Comparison of ENCODE assay signal across 20 cellular contexts in genomic region chr16:88762258-88762870, GRCh38. TPM values are rescaled to one million over a fixed set of nuclear protein-coding genes. Genes with fewer than 3 reads are reported as not detected.
DNase-seq lines count a peak whose midpoint lies in the region; TF ChIP-seq lines count a peak whose summit lies in the region.
"Had no signal": no experiment of that assay in that cellular context is flagged by ENCODE, and none has a peak within 500 bp of the region (broad histone marks: within the 10 kb centered on the region; RNA-seq: fewer than 3 reads in every experiment).

No MANE protein-coding gene starts in this region.

- H2BK15ac ChIP-seq in mesendoderm (replicated peaks; ENCODE audit: low read depth) = no peak overlapping the region

- H3K4ac ChIP-seq in mesendoderm (ENCODE audit: low read depth, low read length) = no peak overlapping the region

- H3K27ac ChIP-seq in BLaER1 (no peak overlapping the region; the same call in 1 of the 2 replicates), RWPE1 (peak overlapping the region; percentile 99), mesendoderm (ENCODE audit: low read depth, low read length) (no peak overlapping the region)
- H3K27ac ChIP-seq: gastrocnemius medialis, neural progenitor cell, SJCRH30 had no signal

- H4K5ac ChIP-seq in mesendoderm (ENCODE audit: low read length) = no peak overlapping the region

- H3K9me3 Mint-ChIP-seq in immature natural killer cell = no peaks in the 10 kb centered on the region
- H3K9me3 Mint-ChIP-seq: activated B cell treated with CpG ODN at 0.5 μM for 24 hours; activated T-cell treated with anti-CD3 and anti-CD28 coated beads, Interleukin-2, amount 50 U/mL, for 4 hours; dendritic cell treated with granulocyte-macrophage colony-stimulating factor and Interleukin-4, amounts not matched to agents 40 ng/mL and 50 ng/mL, for 4 days; neural progenitor cell had no signal

- H3K79me1 ChIP-seq in mesendoderm (ENCODE audit: low read length) = peaks cover 3% of the 10 kb centered on the region

- H2AK5ac ChIP-seq in mesendoderm (ENCODE audit: low read length) = no peak overlapping the region

- DNase-seq in RWPE1 (ENCODE audit: low spot score) (no peak), mesendoderm (no peak), DMS79 treated with DMSO at 0.1 percent for 48 hours (lab: John Stamatoyannopoulos, UW) (no peak), cerebellar cortex (ENCODE audit: low spot score) (no peak), immature natural killer cell (no peak)
- DNase-seq: activated B cell treated with CpG ODN at 0.5 μM for 24 hours; activated CD8-positive, alpha-beta T cell treated with anti-CD3 and anti-CD28 coated beads, Interleukin-2, amount 10 ng/mL, durations not matched to agents 7 days and 5 days; activated T-cell treated with anti-CD3 and anti-CD28 coated beads, Interleukin-2, amount 50 U/mL, for 4 hours; DMS53; gastrocnemius medialis; left cardiac atrium; NCI-H1417; NCI-H2171 treated with DMSO at 0.1 percent for 48 hours; SJCRH30; stimulated activated CD4-positive, alpha-beta T cell treated with anti-CD3 and anti-CD28 coated beads, Interleukin-12 subunit alpha, Interleukin-12 subunit beta, amount 100 ng/mL, for 4 hours had no signal

- no peak overlapping the region for H3K18ac ChIP-seq in mesendoderm (ENCODE audit: low read length)

- peaks cover 0 to 8% (median 6%) of the 10 kb centered on the region in 3 donors for H3K27me3 Mint-ChIP-seq in immature natural killer cell (ENCODE audit: low read depth in 3 of 3)
- H3K27me3 Mint-ChIP-seq: activated B cell treated with CpG ODN at 0.5 μM for 24 hours; activated naive CD8-positive, alpha-beta T cell; dendritic cell treated with granulocyte-macrophage colony-stimulating factor and Interleukin-4, amounts not matched to agents 40 ng/mL and 50 ng/mL, for 4 days had no signal

- no peak overlapping the region for H3K4me3 Mint-ChIP-seq in immature natural killer cell
- H3K4me3 Mint-ChIP-seq: activated B cell treated with CpG ODN at 0.5 μM for 24 hours; activated CD8-positive, alpha-beta T cell treated with anti-CD3 and anti-CD28 coated beads, Interleukin-2, amount 10 ng/mL, durations not matched to agents 7 days and 5 days; activated naive CD8-positive, alpha-beta T cell; activated T-cell treated with anti-CD3 and anti-CD28 coated beads, Interleukin-2, amount 50 U/mL, for 4 hours; brain; dendritic cell treated with granulocyte-macrophage colony-stimulating factor and Interleukin-4, amounts not matched to agents 40 ng/mL and 50 ng/mL, for 4 days; neural progenitor cell had no signal

- H3K9ac ChIP-seq in BLaER1 (no peak overlapping the region), mesendoderm (ENCODE audit: low read length) (no peak overlapping the region)
- H3K9ac ChIP-seq: neural progenitor cell had no signal

- H3K27me3 ChIP-seq in BLaER1 (no peaks in the 10 kb centered on the region), mesendoderm (ENCODE audit: insufficient read depth, low read length, poor library complexity) (no peaks in the 10 kb centered on the region)
- H3K27me3 ChIP-seq: neural progenitor cell, SJCRH30 had no signal

- no peak overlapping the region for H3K27ac Mint-ChIP-seq in immature natural killer cell
- H3K27ac Mint-ChIP-seq: activated B cell treated with CpG ODN at 0.5 μM for 24 hours; activated CD8-positive, alpha-beta T cell treated with anti-CD3 and anti-CD28 coated beads, Interleukin-2, amount 10 ng/mL, durations not matched to agents 7 days and 5 days; activated naive CD8-positive, alpha-beta T cell; dendritic cell treated with granulocyte-macrophage colony-stimulating factor and Interleukin-4, amounts not matched to agents 40 ng/mL and 50 ng/mL, for 4 days; neural progenitor cell had no signal

- H3K36me3 ChIP-seq in BLaER1 (peaks cover 59% of the 10 kb centered on the region), mesendoderm (ENCODE audit: control insufficient read depth, insufficient read depth, low read length) (no peaks in the 10 kb centered on the region)
- H3K36me3 ChIP-seq: gastrocnemius medialis, neural progenitor cell, SJCRH30 had no signal

- H3K9me3 ChIP-seq in BLaER1 = peaks cover 8% of the 10 kb centered on the region; the same call in 1 of the 2 replicates
- H3K9me3 ChIP-seq: gastrocnemius medialis, SJCRH30 had no signal

- peaks cover 97% of the 10 kb centered on the region for H3K4me1 ChIP-seq in BLaER1
- peaks cover 6% of the 10 kb centered on the region for H3K4me1 ChIP-seq in mesendoderm (ENCODE audit: control insufficient read depth, low read depth, low read length)
- H3K4me1 ChIP-seq: gastrocnemius medialis had no signal

- H2BK5ac ChIP-seq in mesendoderm (ENCODE audit: low read length) = no peak overlapping the region

- WGBS in mesendoderm (ENCODE audit: extremely low coverage, insufficient coverage, low lambda C conversion rate) = no CpG with 5 or more reads among the region's 16 CpGs

- peaks cover 0 to 5% (median 3%) of the 10 kb centered on the region in 3 donors for H3K36me3 Mint-ChIP-seq in immature natural killer cell
- H3K36me3 Mint-ChIP-seq: activated naive CD8-positive, alpha-beta T cell; brain; neural progenitor cell had no signal

- no peak overlapping the region for H4K8ac ChIP-seq in mesendoderm (ENCODE audit: low read depth, low read length)

- peaks cover 100% of the 10 kb centered on the region for H4K20me1 ChIP-seq in BLaER1

- H3K23ac ChIP-seq in mesendoderm (ENCODE audit: low read length) = no peak overlapping the region

- peak overlapping the region; percentile 28 for H3K56ac ChIP-seq in mesendoderm (ENCODE audit: low read length)

- TF ChIP-seq CTCF in RWPE1 (conservative IDR thresholded peaks at IDR 0.05; ENCODE audit: low read depth) = no peak

- peaks cover 5% of the 10 kb centered on the region for H3K79me2 ChIP-seq in mesendoderm (ENCODE audit: control insufficient read depth, insufficient read depth, low read length)

- H3K4me2 ChIP-seq in BLaER1 = 0 out of 2 replicates have a peak overlapping the region, but pooled peaks have one; percentile 7
- H3K4me2 ChIP-seq in mesendoderm (ENCODE audit: low read length) = no peak overlapping the region

- H2BK120ac ChIP-seq in mesendoderm (ENCODE audit: low read depth, low read length) = no peak overlapping the region

- CTCF ChIA-PET in RWPE1 (lab: Yijun Ruan, JAX) = interaction anchor here (0.6 to 2.1 kb wide), 5 partner anchors 19 to 65 kb away, joined by 3 to 9 read pairs (median 4); no protein-coding TSS in a partner anchor

- POLR2A ChIA-PET in RWPE1 (lab: Yijun Ruan, JAX; ENCODE audit: low non-redundant PET) = no interaction called here

- peaks cover 35 to 36% of the 10 kb centered on the region in 2 donors for H3K4me1 Mint-ChIP-seq in immature natural killer cell

- H3K4me3 ChIP-seq in BLaER1 = no peak overlapping the region
- no peak overlapping the region for H3K4me3 ChIP-seq in mesendoderm (ENCODE audit: low read length)
- H3K4me3 ChIP-seq: gastrocnemius medialis, neural progenitor cell, SJCRH30 had no signal

RNA-seq across cellular contexts. Expression of gene PIEZO1, which starts 22.7 kb away (rescaled TPM):
- polyA plus RNA-seq in mesendoderm (2013, experiment 1 of 2) = 37.5 TPM
- polyA plus RNA-seq in mesendoderm (2013, experiment 2 of 2) = 38.4 TPM
- polyA plus RNA-seq in immature natural killer cell = 10 to 100 TPM in 2 of 3 donors, 1 to 10 TPM in 1; 5.2 to 41.2 (median 13.1) TPM

RNA-seq across cellular contexts. Expression of gene CDT1, which starts 41.2 kb away (rescaled TPM):
- 38.9 TPM for polyA plus RNA-seq in mesendoderm (2013, experiment 1 of 2)
- 37.7 TPM for polyA plus RNA-seq in mesendoderm (2013, experiment 2 of 2)
- polyA plus RNA-seq in immature natural killer cell = 1 to 10 TPM in 2 of 3 donors, not detected in 1; 1.3 to 3.1 TPM

RNA-seq across cellular contexts. Expression of gene APRT, which starts 49.4 kb away (rescaled TPM):
- 300 TPM for polyA plus RNA-seq in mesendoderm (2013, experiment 1 of 2)
- polyA plus RNA-seq in mesendoderm (2013, experiment 2 of 2) = 305 TPM
- polyA plus RNA-seq in immature natural killer cell = 100 to 1,000 TPM; 432 to 476 (median 450) TPM

RNA-seq across cellular contexts. Expression of gene CTU2, which starts 56.1 kb away (rescaled TPM):
- polyA plus RNA-seq in mesendoderm (2013, experiment 1 of 2) = 71.4 TPM
- polyA plus RNA-seq in mesendoderm (2013, experiment 2 of 2) = 64.6 TPM
- 10 to 100 TPM; 21.4 to 23.0 (median 22.0) TPM for polyA plus RNA-seq in immature natural killer cell

RNA-seq across cellular contexts. Expression of gene RNF166, which starts 56.2 kb away (rescaled TPM):
- 16.0 TPM for polyA plus RNA-seq in mesendoderm (2013, experiment 1 of 2)
- 17.0 TPM for polyA plus RNA-seq in mesendoderm (2013, experiment 2 of 2)
- 100 to 1,000 TPM; 129 to 157 (median 141) TPM for polyA plus RNA-seq in immature natural killer cell
